ENCODE assay signal across 24 cellular contexts in genomic region chr9:71965403-71965802, GRCh38.
"Had no signal": no experiment of that assay in that cellular context is flagged by ENCODE, and none has a peak within 500 bp of the region (broad histone marks: within the 10 kb centered on the region; RNA-seq: fewer than 3 reads in every experiment).

No MANE protein-coding gene starts in this region.

- H3K9ac ChIP-seq: KMS-11 had no signal

- DNase-seq: Kasumi-1, MV-4-11, NCI-H1048, NCI-H1105, NCI-H1417, NCI-H1436 treated with DMSO at 0.1 percent for 48 hours, NCI-H1694, NCI-H1930, NCI-H2081, NCI-H2107, NCI-H2227 treated with DMSO at 0.1 percent for 48 hours, NCI-H524, NCI-H526 treated with DMSO at 0.1 percent for 48 hours, NCI-H774, Right ventricle myocardium superior, RPMI8226, SIG-M5 had no signal

- H3K4me2 ChIP-seq: KMS-11 had no signal

- H3K9me3 ChIP-seq: SJSA1 had no signal

- H3K27me3 ChIP-seq: SJSA1 had no signal

- H3K4me3 ChIP-seq: K562, SJSA1, SK-N-MC had no signal

- ATAC-seq: K562 had no signal

- H3K27ac ChIP-seq: HL-60, KMS-11, SJSA1, SK-N-MC had no signal

- FAIRE-seq: HTR-8/SVneo, K562, RCC 7860 had no signal

- H3K4me1 ChIP-seq: SJSA1 had no signal
